In the genomic region with DNA sequence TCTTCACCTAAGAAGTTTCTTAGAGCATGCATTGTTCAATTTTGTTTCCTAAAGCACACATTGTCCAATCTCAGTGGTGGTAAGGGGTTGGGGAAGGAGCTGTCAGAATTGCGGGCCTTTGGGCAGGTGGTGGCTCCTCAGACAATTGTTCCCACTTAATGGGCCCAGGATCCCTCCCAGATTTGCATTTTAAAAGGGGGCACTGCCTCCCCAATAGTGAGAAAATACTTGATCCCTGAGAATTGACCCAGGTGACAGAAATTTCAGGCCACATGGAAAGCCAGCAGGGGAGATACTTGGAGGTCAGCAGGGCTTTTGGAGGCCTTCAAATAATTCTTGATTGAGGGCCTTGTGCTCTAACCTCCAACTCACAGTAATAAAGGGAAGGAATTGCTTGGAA, we compare ENCODE assay signal across 1 cellular context.
TF ChIP-seq lines count a peak whose summit lies in the region.

No MANE protein-coding gene starts in this region.

TF ChIP-seq in SK-N-SH, 30 proteins besides CTCF, POLR2A, EP300 and RAD21:
- TF ChIP-seq GATA2 (CRISPR knock-in tag; IDR thresholded peaks at IDR 0.05), result no peak
- no peak for TF ChIP-seq NFIC (IDR thresholded peaks at IDR 0.05; ENCODE audit: borderline replicate concordance)
- TF ChIP-seq FOSL2 (IDR thresholded peaks at IDR 0.05; ENCODE audit: borderline replicate concordance, low read depth), result no peak
- TF ChIP-seq, protein P1, sequence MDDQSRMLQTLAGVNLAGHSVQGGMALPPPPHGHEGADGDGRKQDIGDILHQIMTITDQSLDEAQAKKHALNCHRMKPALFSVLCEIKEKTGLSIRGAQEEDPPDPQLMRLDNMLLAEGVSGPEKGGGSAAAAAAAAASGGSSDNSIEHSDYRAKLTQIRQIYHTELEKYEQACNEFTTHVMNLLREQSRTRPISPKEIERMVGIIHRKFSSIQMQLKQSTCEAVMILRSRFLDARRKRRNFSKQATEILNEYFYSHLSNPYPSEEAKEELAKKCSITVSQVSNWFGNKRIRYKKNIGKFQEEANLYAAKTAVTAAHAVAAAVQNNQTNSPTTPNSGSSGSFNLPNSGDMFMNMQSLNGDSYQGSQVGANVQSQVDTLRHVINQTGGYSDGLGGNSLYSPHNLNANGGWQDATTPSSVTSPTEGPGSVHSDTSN (IDR thresholded peaks at IDR 0.05), result no peak
- TF ChIP-seq RCOR1 (IDR thresholded peaks at IDR 0.05; ENCODE audit: low read length), result no peak
- no peak for TF ChIP-seq EZH2phosphoT487 (IDR thresholded peaks at IDR 0.05; ENCODE audit: borderline replicate concordance, low read depth)
- TF ChIP-seq NRF1 (IDR thresholded peaks at IDR 0.05; ENCODE audit: low read depth, low read length), result no peak
- no peak for TF ChIP-seq FOXJ3 (CRISPR knock-in tag; IDR thresholded peaks at IDR 0.05)
- TF ChIP-seq TAF1 (IDR thresholded peaks at IDR 0.05; ENCODE audit: borderline replicate concordance, low read depth, low read length), result no peak
- TF ChIP-seq TEAD4 (IDR thresholded peaks at IDR 0.05; ENCODE audit: borderline replicate concordance, insufficient read depth), result no peak
- TF ChIP-seq, protein P2, sequence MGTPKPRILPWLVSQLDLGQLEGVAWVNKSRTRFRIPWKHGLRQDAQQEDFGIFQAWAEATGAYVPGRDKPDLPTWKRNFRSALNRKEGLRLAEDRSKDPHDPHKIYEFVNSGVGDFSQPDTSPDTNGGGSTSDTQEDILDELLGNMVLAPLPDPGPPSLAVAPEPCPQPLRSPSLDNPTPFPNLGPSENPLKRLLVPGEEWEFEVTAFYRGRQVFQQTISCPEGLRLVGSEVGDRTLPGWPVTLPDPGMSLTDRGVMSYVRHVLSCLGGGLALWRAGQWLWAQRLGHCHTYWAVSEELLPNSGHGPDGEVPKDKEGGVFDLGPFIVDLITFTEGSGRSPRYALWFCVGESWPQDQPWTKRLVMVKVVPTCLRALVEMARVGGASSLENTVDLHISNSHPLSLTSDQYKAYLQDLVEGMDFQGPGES (IDR thresholded peaks at IDR 0.05; ENCODE audit: low read depth, low read length), result no peak
